In genomic region chr2:55153564-55154315, GRCh38 we compare ENCODE assay signal across 10 cellular contexts.
DNase-seq lines count a peak whose midpoint lies in the region; ATAC-seq and TF ChIP-seq lines count a peak whose summit lies in the region.
"Had no signal": no experiment of that assay in that cellular context is flagged by ENCODE, and none has a peak within 500 bp of the region (broad histone marks: within the 10 kb centered on the region; RNA-seq: fewer than 3 reads in every experiment).

No MANE protein-coding gene starts in this region.

- no peak overlapping the region for H3K27ac Mint-ChIP-seq in activated CD4-positive, alpha-beta memory T cell treated with anti-CD3 and anti-CD28 coated beads, Interleukin-2, amount 10 ng/mL, durations not matched to agents 7 days and 5 days

- POLR2A ChIA-PET in SK-N-SH (lab: Yijun Ruan, JAX), result no interaction called here
- POLR2A ChIA-PET in activated CD4-positive, alpha-beta memory T cell treated with anti-CD3 and anti-CD28 coated beads, Interleukin-2, amount 10 ng/mL, durations not matched to agents 7 days and 5 days (lab: Charles Lee), result no interaction called here

- CTCF ChIA-PET in SK-N-SH (lab: Yijun Ruan, JAX), result interaction anchor here (0.9 to 1.6 kb wide), 5 partner anchors 8 to 139 kb away, joined by 3 to 8 read pairs (median 3); no protein-coding TSS in a partner anchor
- CTCF ChIA-PET in activated CD4-positive, alpha-beta memory T cell treated with anti-CD3 and anti-CD28 coated beads, Interleukin-2, amount 10 ng/mL, durations not matched to agents 7 days and 5 days (lab: Charles Lee), result no interaction called here

- H3K4me1 ChIP-seq in SK-N-SH (ENCODE audit: control insufficient read depth in 1 of 2, insufficient read depth in 2 of 2, low read depth in 1 of 2, low read length in 1 of 2) (peaks cover 31 to 38% of the 10 kb centered on the region in 2 experiments), RWPE2 (ENCODE audit: insufficient read depth, poor library complexity, severe bottlenecking) (peaks cover 32% of the 10 kb centered on the region), aorta (ENCODE audit: control insufficient read depth in 1 of 2, insufficient read depth in 2 of 2, low read length in 2 of 2) (peaks cover 11 to 16% of the 10 kb centered on the region in 2 donors)

- H3K27me3 ChIP-seq in SK-N-SH (ENCODE audit: insufficient read depth), result no peaks in the 10 kb centered on the region
- no peaks in the 10 kb centered on the region for H3K27me3 ChIP-seq in RWPE2 (ENCODE audit: insufficient read depth, poor library complexity, severe bottlenecking)
- H3K27me3 ChIP-seq in aorta (ENCODE audit: control insufficient read depth in 1 of 2, insufficient read depth in 2 of 2, low read length in 1 of 2), result no peaks in the 10 kb centered on the region
- H3K27me3 ChIP-seq: cardiac muscle cell had no signal

- H3K9me3 ChIP-seq in SK-N-SH (no peaks in the 10 kb centered on the region), RWPE2 (ENCODE audit: severe bottlenecking) (no peaks in the 10 kb centered on the region), aorta (ENCODE audit: control insufficient read depth, low read length) (no peaks in the 10 kb centered on the region)

- intact Hi-C loops in left colon (cut with DNase I, micrococcal nuclease) (no loop called here), aorta (cut with DNase I) (no loop called here)

- no peak for TF ChIP-seq CTCF in SK-N-SH (IDR thresholded peaks at IDR 0.05)
- no peak for TF ChIP-seq CTCF in RWPE2 (IDR thresholded peaks at IDR 0.05; ENCODE audit: poor library complexity, severe bottlenecking)

- H3K4me2 ChIP-seq in SK-N-SH, result no peak overlapping the region

- H3K4me3 ChIP-seq in SK-N-SH (ENCODE audit: low read depth in 2 of 2, low read length in 1 of 2), result no peak overlapping the region
- no peak overlapping the region for H3K4me3 ChIP-seq in RWPE2 (ENCODE audit: severe bottlenecking)
- no peak overlapping the region for H3K4me3 ChIP-seq in aorta (ENCODE audit: low read length in 2 of 2)
- H3K4me3 ChIP-seq: cardiac muscle cell had no signal

- no peaks in the 10 kb centered on the region for H3K9me2 ChIP-seq in SK-N-SH

- no peak overlapping the region for H2AFZ ChIP-seq in SK-N-SH (ENCODE audit: low read depth)

- H3K36me3 ChIP-seq in SK-N-SH (replicated peaks in 1 of 2; ENCODE audit: control insufficient read depth in 1 of 2, insufficient read depth in 2 of 2, low read length in 1 of 2) (no peaks in the 10 kb centered on the region), RWPE2 (ENCODE audit: low read depth) (no peaks in the 10 kb centered on the region), aorta (ENCODE audit: control insufficient read depth in 1 of 2, insufficient read depth in 2 of 2, low read length in 1 of 2) (no peaks in the 10 kb centered on the region)
- H3K36me3 ChIP-seq: cardiac muscle cell had no signal

- no peak for DNase-seq in SK-N-SH
- no peak for DNase-seq in RWPE2 (ENCODE audit: low spot score)
- no peak for DNase-seq in left colon
- no peak for DNase-seq in aorta
- no peak for DNase-seq in HUDEP-2 (lab: John Stamatoyannopoulos, UW; ENCODE audit: unreplicated experiment in 76 of 76)
- DNase-seq in activated CD4-positive, alpha-beta memory T cell treated with anti-CD3 and anti-CD28 coated beads, Interleukin-2, amount 10 ng/mL, durations not matched to agents 7 days and 5 days, result no peak
- no peak for DNase-seq in T-helper 2 cell
- DNase-seq: NCI-H1930 had no signal

- no peaks in the 10 kb centered on the region for H4K20me1 ChIP-seq in SK-N-SH (ENCODE audit: insufficient read depth)

- H3K27ac ChIP-seq in SK-N-SH (ENCODE audit: low read depth in 2 of 2, low read length in 1 of 2) (peak overlapping the region; percentile 90 to 96; a peak in 2 of 4 replicates), RWPE2 (ENCODE audit: poor library complexity, severe bottlenecking) (peak overlapping the region; percentile 54), aorta (ENCODE audit: low read depth in 1 of 2, low read length in 2 of 2) (peak overlapping the region; percentile 10 to 87)
- H3K27ac ChIP-seq: cardiac muscle cell had no signal

- no peak for TF ChIP-seq RAD21 in SK-N-SH (IDR thresholded peaks at IDR 0.05; ENCODE audit: low read length)

- TF ChIP-seq EP300 in SK-N-SH (IDR thresholded peaks at IDR 0.05; ENCODE audit: borderline replicate concordance in 1 of 2, low read depth in 1 of 2, low read length in 1 of 2), result no peak

- H3K9me3 Mint-ChIP-seq in activated CD4-positive, alpha-beta memory T cell treated with anti-CD3 and anti-CD28 coated beads, Interleukin-2, amount 10 ng/mL, durations not matched to agents 7 days and 5 days, result no peaks in the 10 kb centered on the region

- peaks cover 7% of the 10 kb centered on the region for H3K4me1 Mint-ChIP-seq in activated CD4-positive, alpha-beta memory T cell treated with anti-CD3 and anti-CD28 coated beads, Interleukin-2, amount 10 ng/mL, durations not matched to agents 7 days and 5 days

- no peak overlapping the region for H3K9ac ChIP-seq in SK-N-SH

- 85% methylated on average over 10 of the region's 10 CpGs for WGBS in SK-N-SH (ENCODE audit: low lambda C conversion rate)
- 76 to 84% methylated on average over 10 of the region's 10 CpGs for WGBS in aorta, 2 donors

- H3F3A ChIP-seq in SK-N-SH (replicated peaks; ENCODE audit: insufficient read depth), result peaks cover 42% of the 10 kb centered on the region

- ATAC-seq in SK-N-SH treated with all-trans-retinoic acid at 6 μM for 48 hours, result no peak
- peak; percentile 61 for ATAC-seq in RWPE2 (ENCODE audit: low read depth)
- peak; percentile 70 for ATAC-seq in left colon
- no peak for ATAC-seq in aorta (ENCODE audit: low FRiP score)

- no peaks in the 10 kb centered on the region for H3K27me3 Mint-ChIP-seq in activated CD4-positive, alpha-beta memory T cell treated with anti-CD3 and anti-CD28 coated beads, Interleukin-2, amount 10 ng/mL, durations not matched to agents 7 days and 5 days

- H3K36me3 Mint-ChIP-seq in activated CD4-positive, alpha-beta memory T cell treated with anti-CD3 and anti-CD28 coated beads, Interleukin-2, amount 10 ng/mL, durations not matched to agents 7 days and 5 days (ENCODE audit: low read depth), result no peaks in the 10 kb centered on the region

- no peaks in the 10 kb centered on the region for H3K79me2 ChIP-seq in SK-N-SH (ENCODE audit: insufficient read depth)

- no peak overlapping the region for H3K4me3 Mint-ChIP-seq in activated CD4-positive, alpha-beta memory T cell treated with anti-CD3 and anti-CD28 coated beads, Interleukin-2, amount 10 ng/mL, durations not matched to agents 7 days and 5 days

TF ChIP-seq in SK-N-SH, 30 proteins besides CTCF, POLR2A, EP300 and RAD21:
- TF ChIP-seq FOXM1 (IDR thresholded peaks at IDR 0.05; ENCODE audit: low read depth) (no peak), ELF1 (IDR thresholded peaks at IDR 0.05) (no peak), SIN3A (IDR thresholded peaks at IDR 0.05; ENCODE audit: borderline replicate concordance, low read depth, low read length) (no peak), JUND (IDR thresholded peaks at IDR 0.05) (no peak), GATA2 (CRISPR knock-in tag; IDR thresholded peaks at IDR 0.05) (no peak), CHD2 (IDR thresholded peaks at IDR 0.05; ENCODE audit: low read length, partially characterized antibody) (no peak), FOSL2 (IDR thresholded peaks at IDR 0.05; ENCODE audit: borderline replicate concordance, low read depth) (no peak)

TF ChIP-seq in SK-N-SH treated with all-trans-retinoic acid at 6 μM for 48 hours, 23 proteins besides CTCF, POLR2A, EP300 and RAD21 (continues in another document):
- TF ChIP-seq TSHZ2 (CRISPR knock-in tag; IDR thresholded peaks at IDR 0.05), result no peak
- TF ChIP-seq RARB (CRISPR knock-in tag; IDR thresholded peaks at IDR 0.05), result no peak
- TF ChIP-seq BACH2 (CRISPR knock-in tag; IDR thresholded peaks at IDR 0.05; ENCODE audit: borderline replicate concordance), result no peak
- no peak for TF ChIP-seq OSR1 (CRISPR knock-in tag; IDR thresholded peaks at IDR 0.05)
- TF ChIP-seq POU6F1 (CRISPR knock-in tag; IDR thresholded peaks at IDR 0.05; ENCODE audit: borderline replicate concordance, low read depth), result no peak
- no peak for TF ChIP-seq TOX (CRISPR knock-in tag; IDR thresholded peaks at IDR 0.05; ENCODE audit: borderline replicate concordance)
- no peak for TF ChIP-seq PPARA (CRISPR knock-in tag; IDR thresholded peaks at IDR 0.05; ENCODE audit: borderline replicate concordance)
- no peak for TF ChIP-seq ARNTL (CRISPR knock-in tag; IDR thresholded peaks at IDR 0.05; ENCODE audit: borderline replicate concordance, low read depth)

Comparison
In these comparisons a context has a peak if more than half of its experiments do, and no peak if none do; other contexts are left out.
1. ATAC-seq: peak in RWPE2 (single experiment) and left colon (single experiment); none in SK-N-SH treated with all-trans-retinoic acid at 6 μM for 48 hours (single experiment) and aorta (single experiment).
2. Peak in every context shown above with its lines, with median percentiles within 50 percentile points of each other: H3K27ac ChIP-seq.